Comparison of ENCODE assay signal across 16 cellular contexts in the genomic region with DNA sequence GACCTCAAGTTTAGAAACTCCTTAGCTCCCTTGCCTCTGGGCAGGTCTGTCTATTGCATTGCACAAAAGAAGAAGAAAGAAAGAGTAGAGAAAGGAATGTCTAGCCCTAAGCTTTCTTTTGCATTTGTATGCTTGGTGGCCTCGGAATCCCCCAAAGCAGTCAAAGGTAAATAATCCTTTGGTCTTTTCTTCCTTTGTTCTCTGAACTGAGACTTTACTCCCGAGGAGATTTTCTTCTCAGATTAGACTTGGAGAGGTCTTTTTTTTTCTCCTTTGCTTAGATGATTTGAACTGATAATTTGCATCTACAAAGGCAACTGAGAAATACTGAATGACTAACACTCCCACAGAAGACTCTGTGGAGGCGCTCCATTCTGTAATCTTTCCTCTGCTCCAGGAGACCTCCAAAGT.
DNase-seq lines count a peak whose midpoint lies in the region; ATAC-seq, FAIRE-seq and TF ChIP-seq lines count a peak whose summit lies in the region.
"Had no signal": no experiment of that assay in that cellular context is flagged by ENCODE, and none has a peak within 500 bp of the region (broad histone marks: within the 10 kb centered on the region; RNA-seq: fewer than 3 reads in every experiment).

No MANE protein-coding gene starts in this region.

- no peak for DNase-seq in K562 (ENCODE audit: extremely low read depth in 1 of 4, low spot score in 3 of 4)
- peak; percentile 51 for DNase-seq in iPS-NIHi7 (ENCODE audit: extremely low spot score)
- peak; percentile 20 for DNase-seq in retina
- no peak for DNase-seq in GDM1 (lab: John Stamatoyannopoulos, UW)
- no peak for DNase-seq in stimulated activated CD4-positive, alpha-beta T cell treated with anti-CD3 and anti-CD28 coated beads, Interleukin-4, amount 100 ng/mL, for 1 hour
- DNase-seq in amniotic stem cell (lab: John Stamatoyannopoulos, UW) = no peak
- DNase-seq: activated CD4-positive, alpha-beta T cell treated with anti-CD3 and anti-CD28 coated beads, Interleukin-2, amount 50 U/mL, for 4 hours; Calu3; cerebellar nuclear complex; hypothalamus; Kasumi-1; NCI-H1417 treated with DMSO at 0.1 percent for 48 hours; T-helper 1 cell had no signal

- POLR2A ChIA-PET in K562 (lab: Yijun Ruan, JAX) = interaction anchor here (0.9 to 1.0 kb wide), 2 partner anchors 10 to 28 kb away, joined by 3 to 4 read pairs; no protein-coding TSS in a partner anchor

- WGBS in HUES64 = 0% methylated on average over 2 of the region's 3 CpGs
- WGBS in K562 (ENCODE audit: insufficient coverage, low coverage, missing lambda C conversion rate) = 0% methylated on average over 3 of the region's 3 CpGs

- no peak for TF ChIP-seq RAD21 in K562 (CRISPR knock-in tag; conservative IDR thresholded peaks at IDR 0.05 in 1 of 2, IDR thresholded peaks at IDR 0.05 in 1 of 2)

- peak overlapping the region; percentile 98 for H3K27ac ChIP-seq in HUES64 (ENCODE audit: low read depth, low read length)
- H3K27ac ChIP-seq in K562 (ENCODE audit: extremely low read depth, low read depth, low read length) = no peak overlapping the region
- H3K27ac ChIP-seq: tibial nerve had no signal

- ATAC-seq in K562 = no peak
- ATAC-seq: GM12878 had no signal

- FAIRE-seq in K562 (lab: Jason Lieb, UNC) = no peak
- FAIRE-seq: GM12878 had no signal

- no peaks in the 10 kb centered on the region for H3K79me2 ChIP-seq in K562 (ENCODE audit: control insufficient read depth, insufficient read depth, low read length)

- intact Hi-C loops in K562 (cut with micrococcal nuclease) = no loop called here

- H3K4me3 ChIP-seq in HUES64 (ENCODE audit: low read length) (peak overlapping the region; percentile 26; the same call in 1 of the 2 replicates), K562 (no peak overlapping the region)
- H3K4me3 ChIP-seq: GM12878, tibial nerve had no signal

- H3K9ac ChIP-seq in HUES64 (ENCODE audit: low read depth, low read length) (peak overlapping the region; percentile 90), K562 (ENCODE audit: insufficient read depth in 1 of 2, low read depth in 2 of 2, low read length in 2 of 2) (no peak overlapping the region)

- no TSS peak for BruUV-seq in K562 (replicated peaks; lab: Mats Ljungman, UMichigan)

- H3K9me1 ChIP-seq in K562 (ENCODE audit: control insufficient read depth, insufficient read depth, low read length) = no peaks in the 10 kb centered on the region

- TF ChIP-seq POLR2A in K562 (conservative IDR thresholded peaks at IDR 0.05) = no peak

- peaks cover 50% of the 10 kb centered on the region for H3K4me1 ChIP-seq in HUES64 (ENCODE audit: insufficient read depth, low read length)
- no peaks in the 10 kb centered on the region for H3K4me1 ChIP-seq in K562 (replicated peaks in 1 of 2; ENCODE audit: control insufficient read depth in 2 of 2, insufficient read depth in 2 of 2, low read length in 2 of 2)
- H3K4me1 ChIP-seq: tibial nerve had no signal

- in situ Hi-C loops in K562 (cut with MboI) = no loop called here

- peaks cover 8% of the 10 kb centered on the region for H3K36me3 ChIP-seq in HUES64 (ENCODE audit: insufficient read depth, low read length)
- H3K36me3 ChIP-seq in K562 (ENCODE audit: control insufficient read depth, insufficient read depth, low read length) = no peaks in the 10 kb centered on the region
- H3K36me3 ChIP-seq: tibial nerve had no signal

- CTCF ChIA-PET in K562 (lab: Yijun Ruan, JAX; ENCODE audit: low intra/inter-chr PET ratio) = no interaction called here

- no peaks in the 10 kb centered on the region for H3K27me3 ChIP-seq in HUES64 (ENCODE audit: insufficient read depth, low read length)
- peaks cover 0 to 5% of the 10 kb centered on the region in 2 experiments; a peak in 2 of 5 replicates for H3K27me3 ChIP-seq in K562 (ENCODE audit: control insufficient read depth in 2 of 2, insufficient read depth in 2 of 2, low read length in 2 of 2)
- H3K27me3 ChIP-seq: tibial nerve had no signal

- H3K4me2 ChIP-seq in K562 (ENCODE audit: insufficient read depth, low read length) = no peak overlapping the region

- TF ChIP-seq EP300 in K562 (IDR thresholded peaks at IDR 0.05; ENCODE audit: low read length) = no peak

- no peaks in the 10 kb centered on the region for H4K20me1 ChIP-seq in K562 (replicated peaks; ENCODE audit: control insufficient read depth, insufficient read depth, low read length)

- H3K9me3 ChIP-seq in HUES64 (ENCODE audit: insufficient read depth, low read depth, low read length) (peaks cover 16% of the 10 kb centered on the region), K562 (replicated peaks; ENCODE audit: control insufficient read depth, insufficient read depth, low read depth, low read length) (peaks cover 7% of the 10 kb centered on the region)

- no peak for TF ChIP-seq CTCF in K562 (IDR thresholded peaks at IDR 0.05 in 2 of 3, conservative IDR thresholded peaks at IDR 0.05 in 1 of 3; ENCODE audit: insufficient read depth in 2 of 3, low read depth in 1 of 3, low read length in 3 of 3)

- H2AFZ ChIP-seq in K562 (ENCODE audit: low read depth, low read length) = no peak overlapping the region

TF ChIP-seq in K562, 482 proteins besides CTCF, POLR2A, EP300 and RAD21:
- peak; percentile 34; the same call in 1 of the 2 replicates for TF ChIP-seq FOSL1 (tag; conservative IDR thresholded peaks at IDR 0.05)
- TF ChIP-seq DMBX1 (CRISPR knock-in tag; IDR thresholded peaks at IDR 0.05; ENCODE audit: borderline replicate concordance) = no peak

Comparison
In these comparisons a context has a peak if more than half of its experiments do, and no peak if none do; other contexts are left out.
1. DNase-seq: peak in iPS-NIHi7 (single experiment) and retina (single experiment); none in K562 (0 of 4), GDM1 (single experiment), stimulated activated CD4-positive, alpha-beta T cell treated with anti-CD3 and anti-CD28 coated beads, Interleukin-4, amount 100 ng/mL, for 1 hour (single experiment) and amniotic stem cell (single experiment).